Comparison of ENCODE assay signal across 8 cellular contexts in genomic region chr7:44797329-44798258, GRCh38. TPM values are rescaled to one million over a fixed set of nuclear protein-coding genes. Genes with fewer than 3 reads are reported as not detected.
DNase-seq lines count a peak whose midpoint lies in the region; ATAC-seq and TF ChIP-seq lines count a peak whose summit lies in the region.

No MANE protein-coding gene starts in this region.

- peak overlapping the region; percentile 92 to 96 for H3K4me3 Mint-ChIP-seq in CD14-positive monocyte

- intact Hi-C loops in CD14-positive monocyte (cut with micrococcal nuclease) = loop anchor here (2.0 to 5.0 kb wide), 4 partner anchors 45 to 85 kb away; partner anchors contain the start of gene H2AZ2 (in 1 of the 2)
- intact Hi-C loops in lower lobe of right lung (cut with DNase I) = no loop called here

- peaks cover 4% of the 10 kb centered on the region for H3K4me1 ChIP-seq in ectodermal cell (ENCODE audit: control insufficient read depth, insufficient read depth, low read length)
- H3K4me1 ChIP-seq in lower lobe of right lung = peaks cover 35% of the 10 kb centered on the region

- H3K36me3 ChIP-seq in ectodermal cell (ENCODE audit: control insufficient read depth, insufficient read depth, low read length) = peaks cover 30% of the 10 kb centered on the region
- H3K36me3 ChIP-seq in lower lobe of right lung = peaks cover 42% of the 10 kb centered on the region

- H3K4me3 ChIP-seq in ectodermal cell (ENCODE audit: insufficient read depth, low read depth, low read length) = peak overlapping the region; percentile 92
- peak overlapping the region; percentile 87 for H3K4me3 ChIP-seq in lower lobe of right lung

- H3K27me3 ChIP-seq in ectodermal cell (ENCODE audit: control insufficient read depth, insufficient read depth, low read length, poor library complexity, severe bottlenecking) = no peaks in the 10 kb centered on the region
- no peaks in the 10 kb centered on the region for H3K27me3 ChIP-seq in lower lobe of right lung (ENCODE audit: low read depth)

- peak; percentile 63 for TF ChIP-seq CTCF in CD14-positive monocyte (IDR thresholded peaks at IDR 0.05)
- TF ChIP-seq CTCF in lower lobe of right lung (IDR thresholded peaks at IDR 0.05) = peak; percentile 57

- H3K4me1 Mint-ChIP-seq in CD14-positive monocyte = peaks cover 19% of the 10 kb centered on the region

- H3K9me3 ChIP-seq in ectodermal cell (ENCODE audit: control insufficient read depth, low read length) (no peaks in the 10 kb centered on the region), lower lobe of right lung (no peaks in the 10 kb centered on the region)

- peaks cover 33 to 35% of the 10 kb centered on the region in 2 donors for H3K36me3 Mint-ChIP-seq in CD14-positive monocyte

- DNase-seq in CD14-positive monocyte (ENCODE audit: low spot score) (peak; percentile 86), HS-5 (ENCODE audit: low read depth) (peak; percentile 79), NK-92 (lab: John Stamatoyannopoulos, UW; ENCODE audit: unreplicated experiment) (peak; percentile 26), lower lobe of right lung (peak; percentile 92)
- peak; percentile 90 for DNase-seq in activated CD8-positive, alpha-beta memory T cell treated with anti-CD3 and anti-CD28 coated beads for 24 hours
- DNase-seq in stimulated activated CD4-positive, alpha-beta T cell treated with anti-CD3 and anti-CD28 coated beads, Interleukin-4, amount 100 ng/mL, for 48 hours (ENCODE audit: low read depth in 2 of 2) = peak; percentile 74 to 78

- H3K27ac ChIP-seq in ectodermal cell (ENCODE audit: insufficient read depth, low read depth, low read length, poor library complexity, severe bottlenecking) = peak overlapping the region; percentile 97
- H3K27ac ChIP-seq in lower lobe of right lung = peak overlapping the region; percentile 99

- H3K27ac Mint-ChIP-seq in CD14-positive monocyte = peak overlapping the region; percentile 97 to 99 (median 98)

- peaks cover 0 to 1% (median 0%) of the 10 kb centered on the region in 3 donors for H3K27me3 Mint-ChIP-seq in CD14-positive monocyte (ENCODE audit: low read depth in 3 of 3)

- peaks cover 0 to 2% (median 0%) of the 10 kb centered on the region in 7 donors for H3K9me3 Mint-ChIP-seq in CD14-positive monocyte

- ATAC-seq in GM19452 (IDR thresholded peaks at IDR 0.05; ENCODE audit: unreplicated experiment) (peak; percentile 54), lower lobe of right lung (peak; percentile 86 to 87)

- 3% methylated on average over 26 of the region's 26 CpGs for WGBS in ectodermal cell, 2 experiments

RNA-seq across cellular contexts. Expression of gene PPIA, which starts 1.1 kb away (rescaled TPM):
- 1,000 to 10,000 TPM; 2,037 to 2,276 TPM for polyA plus RNA-seq in CD14-positive monocyte
- 2,333 TPM for polyA plus RNA-seq in ectodermal cell (2013, experiment 1 of 4)
- polyA plus RNA-seq in ectodermal cell (2013, experiment 2 of 4) = 2,154 TPM
- 2,166 TPM for polyA plus RNA-seq in ectodermal cell (2013, experiment 3 of 4)
- polyA plus RNA-seq in ectodermal cell (2013, experiment 4 of 4) = 2,374 TPM
- total RNA-seq in lower lobe of right lung = 964 TPM

RNA-seq across cellular contexts. Expression of gene ZMIZ2, which starts 48.9 kb away (rescaled TPM):
- polyA plus RNA-seq in CD14-positive monocyte = 1 to 10 TPM; 1.9 to 3.3 TPM
- 81.3 TPM for polyA plus RNA-seq in ectodermal cell (2013, experiment 1 of 4)
- 80.1 TPM for polyA plus RNA-seq in ectodermal cell (2013, experiment 2 of 4)
- 57.4 TPM for polyA plus RNA-seq in ectodermal cell (2013, experiment 3 of 4)
- 69.0 TPM for polyA plus RNA-seq in ectodermal cell (2013, experiment 4 of 4)
- total RNA-seq in lower lobe of right lung = 97.9 TPM

RNA-seq across cellular contexts. Expression of gene H2AZ2, which starts 50.3 kb away (rescaled TPM):
- 100 to 1,000 TPM; 181 to 186 TPM for polyA plus RNA-seq in CD14-positive monocyte
- polyA plus RNA-seq in ectodermal cell (2013, experiment 1 of 4) = 326 TPM
- polyA plus RNA-seq in ectodermal cell (2013, experiment 2 of 4) = 354 TPM
- 303 TPM for polyA plus RNA-seq in ectodermal cell (2013, experiment 3 of 4)
- polyA plus RNA-seq in ectodermal cell (2013, experiment 4 of 4) = 320 TPM
- total RNA-seq in lower lobe of right lung = 139 TPM

Comparison
In these comparisons a context has a peak if more than half of its experiments do, and no peak if none do; other contexts are left out.
1. Peak in every context shown above with its lines: DNase-seq, ATAC-seq, H3K4me3 ChIP-seq and H3K27ac ChIP-seq.
2. DNase-seq: peak in every context shown above with its lines; median percentile 92 in lower lobe of right lung; 90 in activated CD8-positive, alpha-beta memory T cell treated with anti-CD3 and anti-CD28 coated beads for 24 hours; 86 in CD14-positive monocyte; 79 in HS-5; 76 in stimulated activated CD4-positive, alpha-beta T cell treated with anti-CD3 and anti-CD28 coated beads, Interleukin-4, amount 100 ng/mL, for 48 hours; 26 in NK-92.